In the genomic region with DNA sequence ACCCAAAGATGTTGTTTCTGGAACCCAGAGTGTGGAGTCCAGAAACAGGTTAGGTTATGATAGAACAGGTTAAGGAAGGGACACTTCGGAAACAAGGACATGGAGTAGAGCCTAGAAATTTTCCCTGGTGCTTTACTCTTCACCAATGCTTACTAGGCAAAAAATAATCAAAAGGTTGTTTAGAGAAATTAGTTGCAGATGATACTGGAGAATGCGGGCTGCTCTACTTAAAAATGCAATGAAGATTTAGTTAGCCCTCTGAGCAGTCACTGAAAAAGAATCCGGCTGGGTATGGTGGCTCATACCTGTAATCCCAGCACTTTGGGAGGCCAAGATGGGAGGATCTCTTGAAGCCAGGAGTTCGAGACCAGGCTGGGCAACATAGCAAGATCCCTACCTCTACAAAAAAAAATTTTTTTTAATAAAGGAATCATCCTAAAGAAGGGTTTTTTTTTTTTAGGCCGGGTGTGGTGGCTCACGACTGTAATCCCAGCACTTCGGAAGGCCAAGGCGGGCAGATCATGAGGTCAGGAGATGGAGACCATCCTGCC, we compare ENCODE assay signal across 28 cellular contexts. TPM values are rescaled to one million over a fixed set of nuclear protein-coding genes. Genes with fewer than 3 reads are reported as not detected.
DNase-seq lines count a peak whose midpoint lies in the region; ATAC-seq and TF ChIP-seq lines count a peak whose summit lies in the region.
"Had no signal": no experiment of that assay in that cellular context is flagged by ENCODE, and none has a peak within 500 bp of the region (broad histone marks: within the 10 kb centered on the region; RNA-seq: fewer than 3 reads in every experiment).

No MANE protein-coding gene starts in this region.

- no peak overlapping the region for H3K23ac ChIP-seq in trophoblast cell (ENCODE audit: low read length)

- no peak overlapping the region for H2AK5ac ChIP-seq in trophoblast cell (ENCODE audit: low read length)

- H3K79me2 ChIP-seq in PC-3 (ENCODE audit: low read length) (peaks cover 17% of the 10 kb centered on the region), trophoblast cell (ENCODE audit: control insufficient read depth, insufficient read depth, low read length, poor library complexity) (peaks cover 15% of the 10 kb centered on the region)

- DNase-seq in CD4-positive, alpha-beta T cell: no peak
- DNase-seq in PC-3 (no peak), fibroblast of gingiva (ENCODE audit: low read depth) (peak; percentile 29), trophoblast cell (peak; percentile 81 to 92), GM03348 (ENCODE audit: low spot score) (no peak)
- DNase-seq in central memory CD4-positive, alpha-beta T cell: no peak
- DNase-seq in effector CD8-positive, alpha-beta T cell (lab: John Stamatoyannopoulos, UW): no peak
- DNase-seq: ACHN; activated CD4-positive, alpha-beta T cell treated with anti-CD3 and anti-CD28 coated beads, Interleukin-2, amount 50 U/mL, for 1 hour; activated naive CD4-positive, alpha-beta T cell treated with anti-CD3 and anti-CD28 coated beads for 36 hours; activated T-cell treated with anti-CD3 and anti-CD28 coated beads, Interleukin-2, amount 50 U/mL, for 48 hours; GDM1; left ventricle myocardium superior; midbrain; naive thymus-derived CD4-positive, alpha-beta T cell; NCI-H1694; occipital lobe; SHP77; small intestine; stimulated activated CD4-positive, alpha-beta T cell treated with anti-CD3 and anti-CD28 coated beads, Interleukin-1b, Interleukin-23, amount 100 ng/mL, for 48 hours; stimulated activated CD8-positive, alpha-beta memory T cell treated with anti-CD3 and anti-CD28 coated beads, Interleukin-4, amount 100 ng/mL, for 48 hours; stomach had no signal

- CTCF ChIA-PET in CD4-positive, alpha-beta T cell (lab: Charles Lee): no interaction called here
- CTCF ChIA-PET in PC-3 (lab: Charles Lee): no interaction called here

- H3K4me3 ChIP-seq in PC-3 (ENCODE audit: low read length) (no peak overlapping the region), trophoblast cell (ENCODE audit: low read depth, low read length) (no peak overlapping the region)
- H3K4me3 ChIP-seq: adrenal gland, BLaER1, gastroesophageal sphincter, stomach, tibial artery had no signal

- no peak overlapping the region for H4K12ac ChIP-seq in trophoblast cell (ENCODE audit: low read depth, low read length)

- H3K36me3 Mint-ChIP-seq in CD4-positive, alpha-beta T cell (ENCODE audit: low read depth): peaks cover 13% of the 10 kb centered on the region
- H3K36me3 Mint-ChIP-seq: brain had no signal

- H2AFZ ChIP-seq in PC-3 (ENCODE audit: low read length) (no peak overlapping the region), trophoblast cell (ENCODE audit: insufficient read depth, low read length, poor library complexity) (no peak overlapping the region)

- H3K4me1 Mint-ChIP-seq in CD4-positive, alpha-beta T cell (ENCODE audit: low read depth): peaks cover 6% of the 10 kb centered on the region

- no CpG with 5 or more reads among the region's 8 CpGs for WGBS in trophoblast cell (ENCODE audit: extremely low coverage, insufficient coverage, insufficient read length)

- no peaks in the 10 kb centered on the region for H3K9me2 ChIP-seq in PC-3 (replicated peaks; ENCODE audit: low read length)

- peaks cover 32% of the 10 kb centered on the region for H3K4me1 ChIP-seq in PC-3 (ENCODE audit: insufficient read depth, low read length)
- H3K4me1 ChIP-seq in trophoblast cell (ENCODE audit: control insufficient read depth in 1 of 2, insufficient read depth in 2 of 2, low read length in 2 of 2): peaks cover 3 to 20% of the 10 kb centered on the region in 2 experiments
- H3K4me1 ChIP-seq: gastroesophageal sphincter, tibial artery had no signal

- H3K27ac ChIP-seq in CD4-positive, alpha-beta T cell (ENCODE audit: low read depth, low read length): no peak overlapping the region
- H3K27ac ChIP-seq in PC-3 (ENCODE audit: low read length) (peak overlapping the region; percentile 17), trophoblast cell (ENCODE audit: low read depth, low read length) (no peak overlapping the region)
- H3K27ac ChIP-seq: adrenal gland, BLaER1, gastroesophageal sphincter, stomach, tibial artery had no signal

- H4K91ac ChIP-seq in trophoblast cell (ENCODE audit: low read depth, low read length): no peak overlapping the region

- no peaks in the 10 kb centered on the region for H3K9me3 ChIP-seq in CD4-positive, alpha-beta T cell (ENCODE audit: control insufficient read depth, low read length)
- H3K9me3 ChIP-seq in PC-3 (ENCODE audit: low read length): no peaks in the 10 kb centered on the region
- no peaks in the 10 kb centered on the region for H3K9me3 ChIP-seq in trophoblast cell (ENCODE audit: insufficient read depth, low read depth, low read length)
- H3K9me3 ChIP-seq: adrenal gland, BLaER1, gastroesophageal sphincter, stomach, tibial artery had no signal

- H3F3A ChIP-seq in PC-3 (ENCODE audit: low read length, unreplicated experiment): peaks cover 9% of the 10 kb centered on the region

- H4K20me1 ChIP-seq in PC-3 (ENCODE audit: low read length): no peaks in the 10 kb centered on the region

- no peak overlapping the region for H2BK120ac ChIP-seq in trophoblast cell (ENCODE audit: insufficient read depth, low read length, poor library complexity)

- H3K27me3 Mint-ChIP-seq in CD4-positive, alpha-beta T cell: no peaks in the 10 kb centered on the region

- no peak overlapping the region for H3K4ac ChIP-seq in trophoblast cell (ENCODE audit: low read depth, low read length)

- intact Hi-C loops in CD4-positive, alpha-beta T cell (cut with DNase I, micrococcal nuclease): no loop called here
- intact Hi-C loops in PC-3 (cut with micrococcal nuclease): loop anchor here (10.0 kb wide), 1 partner anchor 291 kb away; no protein-coding TSS in a partner anchor

- no peak for TF ChIP-seq CTCF in CD4-positive, alpha-beta T cell (IDR thresholded peaks at IDR 0.05)
- TF ChIP-seq CTCF in PC-3 (conservative IDR thresholded peaks at IDR 0.05; ENCODE audit: low read depth, low read length): no peak

- BruUV-seq in PC-3 (replicated peaks; lab: Mats Ljungman, UMichigan): no TSS peak

- H3K14ac ChIP-seq in trophoblast cell (ENCODE audit: low read length): no peak overlapping the region

- H2BK12ac ChIP-seq in trophoblast cell (ENCODE audit: low read length): no peak overlapping the region

- H3K9me3 Mint-ChIP-seq in CD4-positive, alpha-beta T cell: no peaks in the 10 kb centered on the region
- H3K9me3 Mint-ChIP-seq: activated naive CD4-positive, alpha-beta T cell treated with anti-CD3 and anti-CD28 coated beads for 36 hours had no signal

- H3K4me2 ChIP-seq in PC-3 (ENCODE audit: low read length) (0 out of 2 replicates have a peak overlapping the region, but pooled peaks have one; percentile 0), trophoblast cell (ENCODE audit: low read length) (no peak overlapping the region)
- H3K4me2 ChIP-seq: BLaER1 had no signal

- H4K8ac ChIP-seq in trophoblast cell (ENCODE audit: low read depth, low read length): no peak overlapping the region

- H3K27ac Mint-ChIP-seq in CD4-positive, alpha-beta T cell: no peak overlapping the region
- H3K27ac Mint-ChIP-seq: activated naive CD4-positive, alpha-beta T cell treated with anti-CD3 and anti-CD28 coated beads for 36 hours had no signal

- no peak overlapping the region for H3K18ac ChIP-seq in trophoblast cell (ENCODE audit: low read length)

- H3K36me3 ChIP-seq in PC-3 (ENCODE audit: low read depth, low read length) (no peaks in the 10 kb centered on the region), trophoblast cell (ENCODE audit: control insufficient read depth in 1 of 2, insufficient read depth in 2 of 2, low read length in 2 of 2) (no peaks in the 10 kb centered on the region)
- H3K36me3 ChIP-seq: adrenal gland, BLaER1, gastroesophageal sphincter, stomach, tibial artery had no signal

- H3K27me3 ChIP-seq in CD4-positive, alpha-beta T cell (ENCODE audit: control insufficient read depth, insufficient read depth, low read length): no peaks in the 10 kb centered on the region
- H3K27me3 ChIP-seq in PC-3 (ENCODE audit: low read length): no peaks in the 10 kb centered on the region
- no peaks in the 10 kb centered on the region for H3K27me3 ChIP-seq in trophoblast cell (ENCODE audit: insufficient read depth, low read length)
- H3K27me3 ChIP-seq: adrenal gland, BLaER1, gastroesophageal sphincter, stomach, tibial artery had no signal

- H3K4me3 Mint-ChIP-seq in CD4-positive, alpha-beta T cell: peak overlapping the region; percentile 61
- H3K4me3 Mint-ChIP-seq: activated naive CD4-positive, alpha-beta T cell treated with anti-CD3 and anti-CD28 coated beads for 36 hours had no signal

- H2BK5ac ChIP-seq in trophoblast cell (ENCODE audit: low read depth, low read length, poor library complexity): no peak overlapping the region

- peaks cover 21% of the 10 kb centered on the region for H3K79me1 ChIP-seq in trophoblast cell (ENCODE audit: low read length)

- H3K9ac ChIP-seq in PC-3 (ENCODE audit: low read length) (no peak overlapping the region), trophoblast cell (ENCODE audit: low read length) (no peak overlapping the region)
- H3K9ac ChIP-seq: BLaER1 had no signal

- no peak for ATAC-seq in CD4-positive, alpha-beta T cell (ENCODE audit: poor library complexity)
- ATAC-seq in PC-3: no peak
- no peak for ATAC-seq in HG02588 (IDR thresholded peaks at IDR 0.05; ENCODE audit: unreplicated experiment)
- ATAC-seq: gastroesophageal sphincter; left ventricle myocardium superior; naive thymus-derived CD4-positive, alpha-beta T cell had no signal

- POLR2A ChIA-PET in CD4-positive, alpha-beta T cell (lab: Charles Lee): no interaction called here
- POLR2A ChIA-PET in PC-3 (lab: Charles Lee; ENCODE audit: unreplicated experiment): interaction anchor here (0.6 kb wide), 1 partner anchor 50 kb away, joined by 4 read pairs; no protein-coding TSS in a partner anchor

RNA-seq across cellular contexts. Expression of a gene that starts 3.3 kb away (rescaled TPM):
- 10 to 100 TPM; 52.1 to 52.5 TPM for total RNA-seq in CD4-positive, alpha-beta T cell
- 62.5 and 102 TPM in 2 replicates for total RNA-seq in PC-3 (2014; rRNA removed)
- 125 and 132 TPM in 2 replicates for polyA plus RNA-seq in trophoblast cell (2013)

Comparison
In these comparisons a context has a peak if more than half of its experiments do, and no peak if none do; other contexts are left out.
1. DNase-seq: peak in fibroblast of gingiva (single experiment) and trophoblast cell (2 of 2); none in CD4-positive, alpha-beta T cell (0 of 10), PC-3 (single experiment), central memory CD4-positive, alpha-beta T cell (single experiment), effector CD8-positive, alpha-beta T cell (single experiment) and GM03348 (single experiment).